Comparison of ENCODE assay signal across 27 cellular contexts in the genomic region with DNA sequence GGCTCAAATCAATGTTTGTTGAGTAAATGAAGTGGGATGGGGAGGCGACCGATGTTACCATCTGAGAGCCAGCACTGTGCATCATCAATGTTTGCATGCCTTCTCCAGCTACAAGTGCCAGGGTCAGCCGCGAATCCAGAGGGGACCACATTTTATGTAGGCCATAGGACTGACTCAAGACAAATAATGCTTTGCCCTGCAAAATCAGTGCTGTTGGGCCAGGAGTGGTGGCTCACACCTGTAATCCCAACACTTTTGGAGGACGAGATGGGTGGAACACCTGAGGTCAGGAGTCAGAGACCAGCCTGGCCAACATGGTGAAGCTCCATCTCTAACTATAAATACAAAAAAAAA. TPM values are rescaled to one million over a fixed set of nuclear protein-coding genes. Genes with fewer than 3 reads are reported as not detected.
DNase-seq lines count a peak whose midpoint lies in the region; ATAC-seq and TF ChIP-seq lines count a peak whose summit lies in the region.
"Had no signal": no experiment of that assay in that cellular context is flagged by ENCODE, and none has a peak within 500 bp of the region (broad histone marks: within the 10 kb centered on the region; RNA-seq: fewer than 3 reads in every experiment).

No MANE protein-coding gene starts in this region.

- H3K27ac ChIP-seq in caudate nucleus (ENCODE audit: low read depth, low read length) (peak overlapping the region; percentile 18), vagina (peak overlapping the region; percentile 22), lower lobe of right lung (no peak overlapping the region)
- H3K27ac ChIP-seq: adrenal gland, body of pancreas, GM23248, upper lobe of right lung had no signal

- H3K4me3 ChIP-seq in vagina (no peak overlapping the region), lower lobe of right lung (no peak overlapping the region)
- H3K4me3 ChIP-seq: adrenal gland, body of pancreas, GM23248, left lung, upper lobe of right lung had no signal

- DNase-seq in NCI-H748 (lab: John Stamatoyannopoulos, UW; ENCODE audit: unreplicated experiment) (peak; percentile 11), NCI-H748 treated with DMSO at 0.1 percent for 48 hours (lab: John Stamatoyannopoulos, UW) (no peak), caudate nucleus (lab: John Stamatoyannopoulos, UW) (no peak), naive B cell (no peak), vagina (ENCODE audit: extremely low spot score in 2 of 2) (no peak), lower lobe of right lung (no peak), DMS 273 (lab: John Stamatoyannopoulos, UW; ENCODE audit: unreplicated experiment) (no peak), G401 (ENCODE audit: low spot score) (no peak)
- DNase-seq: activated naive CD4-positive, alpha-beta T cell treated with anti-CD3 and anti-CD28 coated beads for 36 hours; adrenal gland; body of pancreas; CD4-positive, alpha-beta T cell; DMS 273 treated with DMSO at 0.1 percent for 48 hours; effector memory CD8-positive, alpha-beta T cell; hypothalamus; immature natural killer cell; left lung; naive thymus-derived CD8-positive, alpha-beta T cell; NCI-H1092; NCI-H1694 treated with DMSO at 0.1 percent for 48 hours; NK-92 treated with Interleukin-12 subunit alpha and Interleukin-12 subunit beta, amount 100 ng/mL, for 24 hours; stimulated activated CD4-positive, alpha-beta T cell treated with anti-CD3 and anti-CD28 coated beads, Interleukin-2, amount 100 ng/mL, for 24 hours; upper lobe of right lung had no signal

- in situ Hi-C loops in G401 (cut with HindIII; ENCODE audit: low sequenced_read_pairs) = no loop called here

- no peak for TF ChIP-seq CTCF in vagina (IDR thresholded peaks at IDR 0.05)
- no peak for TF ChIP-seq CTCF in lower lobe of right lung (IDR thresholded peaks at IDR 0.05)

- H3K27ac Mint-ChIP-seq in naive B cell = peak overlapping the region in 4 of 6 donors; percentile 6 to 89 (median 54)
- H3K27ac Mint-ChIP-seq: activated naive CD4-positive, alpha-beta T cell treated with anti-CD3 and anti-CD28 coated beads for 36 hours; CD4-positive, alpha-beta T cell; effector memory CD8-positive, alpha-beta T cell; HFFc6; immature natural killer cell; naive thymus-derived CD8-positive, alpha-beta T cell; WTC11 had no signal

- intact Hi-C loops in vagina (cut with DNase I) (no loop called here), lower lobe of right lung (cut with DNase I) (loop anchor here (10.0 kb wide), 1 partner anchor 94 kb away; no protein-coding TSS in a partner anchor)

- H3K4me3 Mint-ChIP-seq in naive B cell = no peak overlapping the region
- H3K4me3 Mint-ChIP-seq: activated naive CD4-positive, alpha-beta T cell treated with anti-CD3 and anti-CD28 coated beads for 36 hours; CD4-positive, alpha-beta T cell; effector memory CD8-positive, alpha-beta T cell; HFFc6; immature natural killer cell; naive thymus-derived CD8-positive, alpha-beta T cell; WTC11 had no signal

- H3K27me3 ChIP-seq in vagina (no peaks in the 10 kb centered on the region), lower lobe of right lung (ENCODE audit: low read depth) (no peaks in the 10 kb centered on the region)
- H3K27me3 ChIP-seq: adrenal gland, body of pancreas, left lung, upper lobe of right lung had no signal

- no peaks in the 10 kb centered on the region for H3K36me3 ChIP-seq in vagina
- no peaks in the 10 kb centered on the region for H3K36me3 ChIP-seq in lower lobe of right lung
- H3K36me3 ChIP-seq: adrenal gland, left lung, upper lobe of right lung had no signal

- peaks cover 39% of the 10 kb centered on the region for H3K4me1 ChIP-seq in vagina
- H3K4me1 ChIP-seq in lower lobe of right lung = peaks cover 73% of the 10 kb centered on the region

- no peak for TF ChIP-seq POLR2A in vagina (IDR thresholded peaks at IDR 0.05)

- H3K9me3 Mint-ChIP-seq in naive B cell = no peaks in the 10 kb centered on the region
- H3K9me3 Mint-ChIP-seq: activated naive CD4-positive, alpha-beta T cell treated with anti-CD3 and anti-CD28 coated beads for 36 hours; CD4-positive, alpha-beta T cell; effector memory CD8-positive, alpha-beta T cell; HFFc6; immature natural killer cell; naive thymus-derived CD8-positive, alpha-beta T cell; WTC11 had no signal

- H3K4me1 Mint-ChIP-seq in naive B cell = peaks cover 25 to 49% (median 35%) of the 10 kb centered on the region in 3 donors

- ATAC-seq in naive B cell (ENCODE audit: low read depth in 2 of 2) (no peak), lower lobe of right lung (no peak)
- ATAC-seq: body of pancreas; effector memory CD8-positive, alpha-beta T cell; naive thymus-derived CD8-positive, alpha-beta T cell; Panc1 had no signal

- peaks cover 0 to 7% (median 0%) of the 10 kb centered on the region in 3 donors for H3K27me3 Mint-ChIP-seq in naive B cell

- H3K36me3 Mint-ChIP-seq in naive B cell = no peaks in the 10 kb centered on the region
- H3K36me3 Mint-ChIP-seq: immature natural killer cell; naive thymus-derived CD8-positive, alpha-beta T cell; WTC11 had no signal

- no peaks in the 10 kb centered on the region for H3K9me3 ChIP-seq in vagina
- H3K9me3 ChIP-seq in lower lobe of right lung = no peaks in the 10 kb centered on the region
- H3K9me3 ChIP-seq: adrenal gland, body of pancreas, left lung, upper lobe of right lung had no signal

RNA-seq across cellular contexts. Expression of a gene that starts 53.1 kb away (rescaled TPM):
- 100 to 1,000 TPM; 188 to 342 (median 263) TPM for polyA plus RNA-seq in naive B cell (ENCODE audit: low read depth in 6 of 6)
- 158 TPM for total RNA-seq in vagina
- total RNA-seq in lower lobe of right lung = 282 TPM
- total RNA-seq in G401 (2014; rRNA removed; shearing (Covaris generic)) = 72.2 and 88.3 TPM in 2 replicates
